ENCODE assay signal across 15 cellular contexts in genomic region chr14:91038439-91038838, GRCh38. TPM values are rescaled to one million over a fixed set of nuclear protein-coding genes. Genes with fewer than 3 reads are reported as not detected.
DNase-seq lines count a peak whose midpoint lies in the region; ATAC-seq and TF ChIP-seq lines count a peak whose summit lies in the region.
"Had no signal": no experiment of that assay in that cellular context is flagged by ENCODE, and none has a peak within 500 bp of the region (broad histone marks: within the 10 kb centered on the region; RNA-seq: fewer than 3 reads in every experiment).

No MANE protein-coding gene starts in this region.

- peaks cover 67% of the 10 kb centered on the region for H3K4me1 Mint-ChIP-seq in activated T-cell treated with anti-CD3 and anti-CD28 coated beads, Interleukin-2, amount 50 U/mL, for 72 hours (ENCODE audit: low read depth)
- H3K4me1 Mint-ChIP-seq in activated CD8-positive, alpha-beta T cell treated with anti-CD3 and anti-CD28 coated beads, Interleukin-2, amount 10 ng/mL, durations not matched to agents 7 days and 5 days (ENCODE audit: low read depth) = peaks cover 60% of the 10 kb centered on the region
- peaks cover 35% of the 10 kb centered on the region for H3K4me1 Mint-ChIP-seq in glutamatergic neuron (ENCODE audit: low read depth, unreplicated experiment)

- no peaks in the 10 kb centered on the region for H3K79me2 ChIP-seq in MM.1S (ENCODE audit: low read length)

- H3K27ac Mint-ChIP-seq in activated T-cell treated with anti-CD3 and anti-CD28 coated beads, Interleukin-2, amount 50 U/mL, for 72 hours = peak overlapping the region; percentile 13
- no peak overlapping the region for H3K27ac Mint-ChIP-seq in activated CD8-positive, alpha-beta T cell treated with anti-CD3 and anti-CD28 coated beads, Interleukin-2, amount 10 ng/mL, durations not matched to agents 7 days and 5 days
- H3K27ac Mint-ChIP-seq in glutamatergic neuron (ENCODE audit: unreplicated experiment) = peak overlapping the region; percentile 16
- H3K27ac Mint-ChIP-seq: T-helper 1 cell treated with Interleukin-12 subunit alpha and Interleukin-12 subunit beta and Interleukin-4 antibody, amounts not matched to agents 30 μg/mL and 1 μg/mL, for 36 hours had no signal

- intact Hi-C loops in upper lobe of right lung (cut with DNase I) = no loop called here

- TF ChIP-seq CTCF in glutamatergic neuron (IDR thresholded peaks at IDR 0.05; ENCODE audit: partially characterized antibody, unreplicated experiment) (no peak), upper lobe of right lung (IDR thresholded peaks at IDR 0.05) (no peak), MM.1S (IDR thresholded peaks at IDR 0.05; ENCODE audit: low read length) (no peak)

- H3K4me3 Mint-ChIP-seq in activated T-cell treated with anti-CD3 and anti-CD28 coated beads, Interleukin-2, amount 50 U/mL, for 72 hours = peak overlapping the region in 1 of 2 donors; percentile 11
- no peak overlapping the region for H3K4me3 Mint-ChIP-seq in activated CD8-positive, alpha-beta T cell treated with anti-CD3 and anti-CD28 coated beads, Interleukin-2, amount 10 ng/mL, durations not matched to agents 7 days and 5 days
- peak overlapping the region; percentile 14 for H3K4me3 Mint-ChIP-seq in glutamatergic neuron (ENCODE audit: unreplicated experiment)
- H3K4me3 Mint-ChIP-seq: T-helper 1 cell treated with Interleukin-12 subunit alpha and Interleukin-12 subunit beta and Interleukin-4 antibody, amounts not matched to agents 30 μg/mL and 1 μg/mL, for 36 hours had no signal

- H3K36me3 ChIP-seq in upper lobe of right lung = no peaks in the 10 kb centered on the region
- H3K36me3 ChIP-seq in MM.1S (replicated peaks; ENCODE audit: insufficient read depth, low read length) = no peaks in the 10 kb centered on the region
- H3K36me3 ChIP-seq: breast epithelium, tibial artery had no signal

- H3K27me3 ChIP-seq in upper lobe of right lung = no peaks in the 10 kb centered on the region
- no peaks in the 10 kb centered on the region for H3K27me3 ChIP-seq in MM.1S (replicated peaks; ENCODE audit: insufficient read depth, low read length)
- H3K27me3 ChIP-seq: breast epithelium, tibial artery had no signal

- H3K36me3 Mint-ChIP-seq in activated T-cell treated with anti-CD3 and anti-CD28 coated beads, Interleukin-2, amount 50 U/mL, for 72 hours (ENCODE audit: insufficient read depth in 2 of 2) = peaks cover 1 to 8% of the 10 kb centered on the region in 2 donors
- H3K36me3 Mint-ChIP-seq in activated CD8-positive, alpha-beta T cell treated with anti-CD3 and anti-CD28 coated beads, Interleukin-2, amount 10 ng/mL, durations not matched to agents 7 days and 5 days (ENCODE audit: low read depth) = peaks cover 57% of the 10 kb centered on the region
- H3K36me3 Mint-ChIP-seq in glutamatergic neuron (ENCODE audit: unreplicated experiment) = no peaks in the 10 kb centered on the region

- no peak overlapping the region for H2AFZ ChIP-seq in MM.1S (ENCODE audit: low read length)

- DNase-seq in activated T-cell treated with anti-CD3 and anti-CD28 coated beads, Interleukin-2, amount 50 U/mL, for 72 hours = peak in 1 of 2 donors; percentile 39
- DNase-seq in activated T-cell treated with anti-CD3 and anti-CD28 coated beads, Interleukin-2, amount 50 U/mL, for 1 hour = no peak
- DNase-seq in activated CD8-positive, alpha-beta T cell treated with anti-CD3 and anti-CD28 coated beads, Interleukin-2, amount 10 ng/mL, durations not matched to agents 7 days and 5 days = peak; percentile 17
- no peak for DNase-seq in glutamatergic neuron
- no peak for DNase-seq in upper lobe of right lung
- no peak for DNase-seq in NCI-H146 (lab: John Stamatoyannopoulos, UW)
- no peak for DNase-seq in NCI-H82 (lab: John Stamatoyannopoulos, UW)
- no peak for DNase-seq in MM.1S
- DNase-seq: ACHN, activated gamma-delta T cell treated with Interleukin-2 at 50 U/mL for 16 hours, PC-3 had no signal

- H3K4me3 ChIP-seq in upper lobe of right lung (no peak overlapping the region), MM.1S (ENCODE audit: low read length) (no peak overlapping the region)
- H3K4me3 ChIP-seq: breast epithelium, lung, tibial artery had no signal

- H3K9me3 ChIP-seq in upper lobe of right lung (no peaks in the 10 kb centered on the region), MM.1S (replicated peaks; ENCODE audit: insufficient read depth, low read length) (no peaks in the 10 kb centered on the region)
- H3K9me3 ChIP-seq: breast epithelium, tibial artery had no signal

- no peak overlapping the region for H3K9ac ChIP-seq in MM.1S (ENCODE audit: low read length)

- H3K9me2 ChIP-seq in MM.1S (replicated peaks; ENCODE audit: insufficient read depth, low read length) = no peaks in the 10 kb centered on the region

- H3K4me2 ChIP-seq in MM.1S (ENCODE audit: low read depth, low read length) = no peak overlapping the region

- no peaks in the 10 kb centered on the region for H3K9me3 Mint-ChIP-seq in activated T-cell treated with anti-CD3 and anti-CD28 coated beads, Interleukin-2, amount 50 U/mL, for 72 hours
- H3K9me3 Mint-ChIP-seq in activated CD8-positive, alpha-beta T cell treated with anti-CD3 and anti-CD28 coated beads, Interleukin-2, amount 10 ng/mL, durations not matched to agents 7 days and 5 days (ENCODE audit: insufficient read depth) = no peaks in the 10 kb centered on the region
- H3K9me3 Mint-ChIP-seq in glutamatergic neuron (ENCODE audit: unreplicated experiment) = peaks cover 2% of the 10 kb centered on the region
- H3K9me3 Mint-ChIP-seq: T-helper 1 cell treated with Interleukin-12 subunit alpha and Interleukin-12 subunit beta and Interleukin-4 antibody, amounts not matched to agents 30 μg/mL and 1 μg/mL, for 36 hours had no signal

- no peaks in the 10 kb centered on the region for H4K20me1 ChIP-seq in MM.1S (ENCODE audit: insufficient read depth, low read length)

- no peaks in the 10 kb centered on the region for H3K27me3 Mint-ChIP-seq in activated T-cell treated with anti-CD3 and anti-CD28 coated beads, Interleukin-2, amount 50 U/mL, for 72 hours (ENCODE audit: low read depth)
- H3K27me3 Mint-ChIP-seq in activated CD8-positive, alpha-beta T cell treated with anti-CD3 and anti-CD28 coated beads, Interleukin-2, amount 10 ng/mL, durations not matched to agents 7 days and 5 days (ENCODE audit: low read depth) = no peaks in the 10 kb centered on the region
- H3K27me3 Mint-ChIP-seq in glutamatergic neuron (ENCODE audit: unreplicated experiment) = peaks cover 2% of the 10 kb centered on the region

- CTCF ChIA-PET in activated CD8-positive, alpha-beta T cell treated with anti-CD3 and anti-CD28 coated beads, Interleukin-2, amount 10 ng/mL, durations not matched to agents 7 days and 5 days (lab: Charles Lee) = interaction anchor here (1.7 to 2.7 kb wide), 2 partner anchors 11 to 20 kb away, joined by 5 to 14 read pairs; no protein-coding TSS in a partner anchor

- H3F3A ChIP-seq in MM.1S (ENCODE audit: insufficient read depth, low read length) = no peaks in the 10 kb centered on the region

- POLR2A ChIA-PET in activated CD8-positive, alpha-beta T cell treated with anti-CD3 and anti-CD28 coated beads, Interleukin-2, amount 10 ng/mL, durations not matched to agents 7 days and 5 days (lab: Charles Lee) = no interaction called here

- H3K27ac ChIP-seq in upper lobe of right lung (no peak overlapping the region), MM.1S (ENCODE audit: low read length) (no peak overlapping the region)
- H3K27ac ChIP-seq: tibial artery had no signal

- peak; percentile 61 to 70 for ATAC-seq in activated T-cell treated with anti-CD3 and anti-CD28 coated beads, Interleukin-2, amount 50 U/mL, for 72 hours (replicated peaks in 1 of 2)
- no peak for ATAC-seq in activated CD8-positive, alpha-beta T cell treated with anti-CD3 and anti-CD28 coated beads, Interleukin-2, amount 10 ng/mL, durations not matched to agents 7 days and 5 days
- peak; percentile 65 for ATAC-seq in upper lobe of right lung
- ATAC-seq: PC-3 had no signal

- H3K4me1 ChIP-seq in upper lobe of right lung (no peaks in the 10 kb centered on the region), MM.1S (ENCODE audit: low read length) (0 out of 2 replicates have a peak, but pooled peaks cover 7% of the 10 kb centered on the region)

RNA-seq across cellular contexts. Expression of gene RPS6KA5, which starts 22.0 kb away (rescaled TPM):
- 10 to 100 TPM; 18.5 to 30.3 TPM for total RNA-seq in activated T-cell treated with anti-CD3 and anti-CD28 coated beads, Interleukin-2, amount 50 U/mL, for 72 hours
- total RNA-seq in activated CD8-positive, alpha-beta T cell treated with anti-CD3 and anti-CD28 coated beads, Interleukin-2, amount 10 ng/mL, durations not matched to agents 7 days and 5 days = 10 to 100 TPM; 50.8 to 53.1 TPM
- total RNA-seq in glutamatergic neuron (ENCODE audit: unreplicated experiment) (3.8 TPM), upper lobe of right lung (8.0 TPM)
